Comparison of ENCODE assay signal across 8 cellular contexts in the genomic region with DNA sequence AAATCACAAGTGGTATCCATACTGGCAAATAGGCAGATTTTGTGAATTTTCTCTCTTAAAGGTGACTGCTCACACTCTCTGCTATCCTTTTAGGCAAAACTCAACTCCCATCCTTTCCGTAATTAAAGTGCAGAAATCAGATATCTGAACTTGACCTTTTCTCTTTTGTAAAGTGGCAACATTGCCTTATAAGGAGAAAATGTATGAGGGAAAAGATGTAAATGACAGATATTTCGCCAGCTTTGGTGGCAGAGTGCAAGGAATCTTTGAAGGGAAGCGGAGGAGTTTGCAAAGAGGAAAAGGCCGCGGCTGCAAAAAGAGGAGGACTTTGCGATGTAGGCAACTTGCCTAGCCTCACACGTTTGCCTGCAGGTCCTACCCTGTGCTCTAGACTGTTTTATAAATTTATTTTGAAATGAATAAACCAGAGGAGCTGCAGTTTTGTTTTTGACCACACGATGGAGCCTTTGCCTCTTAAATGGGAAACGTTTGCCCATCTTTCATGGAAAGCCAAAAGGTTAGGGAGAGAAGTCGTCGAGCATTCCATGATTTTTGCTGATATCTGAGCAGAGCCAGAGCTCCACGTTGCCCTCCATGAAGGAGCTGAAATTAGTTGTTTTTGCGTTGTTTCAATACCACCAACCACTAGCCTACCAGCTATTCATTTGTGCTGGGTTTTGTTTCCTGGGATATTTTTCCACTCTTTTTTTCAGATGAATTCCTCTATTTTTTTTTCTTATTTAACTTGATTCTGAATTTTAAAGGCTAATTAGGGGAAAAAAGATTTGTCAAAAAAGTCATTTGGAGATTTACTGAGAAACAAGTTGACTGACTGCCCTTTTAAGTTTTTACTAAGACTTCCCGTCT.
A peak's percentile ranks its signal among the peaks of the same experiment; 100 is the strongest.
DNase-seq lines count a peak whose midpoint lies in the region; ATAC-seq and TF ChIP-seq lines count a peak whose summit lies in the region.

No MANE protein-coding gene starts in this region.

- DNase-seq in right atrium auricular region (ENCODE audit: low spot score) (no peak), Right ventricle myocardium inferior (ENCODE audit: missing footprints) (no peak), NCI-H1048 (lab: John Stamatoyannopoulos, UW) (peak; percentile 18), SK-MEL-5 (ENCODE audit: low read depth, low spot score) (peak; percentile 77), fibroblast of lung (ENCODE audit: low read depth in 2 of 2) (peak; percentile 22 to 52), trophoblast cell (peak; percentile 54 to 89)
- DNase-seq in activated effector memory CD4-positive, alpha-beta T cell treated with anti-CD3 and anti-CD28 coated beads, Interleukin-2, amount 50 U/mL, for 16 hours: no peak

- no CpG with 5 or more reads among the region's 14 CpGs for WGBS in trophoblast cell (ENCODE audit: extremely low coverage, insufficient coverage, insufficient read length)

- H3K4me3 ChIP-seq in right atrium auricular region (no peak overlapping the region), fibroblast of lung (replicated peaks in 1 of 4; ENCODE audit: control extremely low read depth in 1 of 4, insufficient read depth in 1 of 4, low read depth in 3 of 4, low read length in 4 of 4) (no peak overlapping the region), trophoblast cell (ENCODE audit: low read depth, low read length) (no peak overlapping the region)

- no peak overlapping the region for H4K12ac ChIP-seq in trophoblast cell (ENCODE audit: low read depth, low read length)

- no peak overlapping the region for H2BK12ac ChIP-seq in trophoblast cell (ENCODE audit: low read length)

- H2BK120ac ChIP-seq in trophoblast cell (ENCODE audit: insufficient read depth, low read length, poor library complexity): no peak overlapping the region

- TF ChIP-seq CTCF in right atrium auricular region (IDR thresholded peaks at IDR 0.05): peak; percentile 79 to 84
- peak; percentile 78 to 87 for TF ChIP-seq CTCF in fibroblast of lung (conservative IDR thresholded peaks at IDR 0.05 in 1 of 2, IDR thresholded peaks at IDR 0.05 in 1 of 2; ENCODE audit: low read depth in 1 of 2, low read length in 2 of 2)

- H3K18ac ChIP-seq in trophoblast cell (ENCODE audit: low read length): no peak overlapping the region

- ATAC-seq in Right ventricle myocardium inferior: no peak
- no peak for ATAC-seq in GM21447 (IDR thresholded peaks at IDR 0.05; ENCODE audit: unreplicated experiment)

- no peak overlapping the region for H4K91ac ChIP-seq in trophoblast cell (ENCODE audit: low read depth, low read length)

- no peak overlapping the region for H3K23ac ChIP-seq in trophoblast cell (ENCODE audit: low read length)

- no peak overlapping the region for H3K4ac ChIP-seq in trophoblast cell (ENCODE audit: low read depth, low read length)

- H2AFZ ChIP-seq in fibroblast of lung (ENCODE audit: low read length): no peak overlapping the region
- H2AFZ ChIP-seq in trophoblast cell (ENCODE audit: insufficient read depth, low read length, poor library complexity): no peak overlapping the region

- no peaks in the 10 kb centered on the region for H3K9me3 ChIP-seq in right atrium auricular region
- no peaks in the 10 kb centered on the region for H3K9me3 ChIP-seq in fibroblast of lung (ENCODE audit: control insufficient read depth, insufficient read depth, low read depth, low read length)
- peaks cover 7% of the 10 kb centered on the region for H3K9me3 ChIP-seq in trophoblast cell (ENCODE audit: insufficient read depth, low read depth, low read length)

- H3K79me2 ChIP-seq in fibroblast of lung (ENCODE audit: control insufficient read depth, insufficient read depth, low read length) (no peaks in the 10 kb centered on the region), trophoblast cell (ENCODE audit: control insufficient read depth, insufficient read depth, low read length, poor library complexity) (no peaks in the 10 kb centered on the region)

- no peak overlapping the region for H2BK5ac ChIP-seq in trophoblast cell (ENCODE audit: low read depth, low read length, poor library complexity)

- H3K9ac ChIP-seq in fibroblast of lung (ENCODE audit: insufficient read depth, low read length) (no peak overlapping the region), trophoblast cell (ENCODE audit: low read length) (no peak overlapping the region)

- H3K27ac ChIP-seq in right atrium auricular region (no peak overlapping the region), fibroblast of lung (ENCODE audit: insufficient read depth, low read length) (no peak overlapping the region), trophoblast cell (ENCODE audit: low read depth, low read length) (no peak overlapping the region)

- H3K79me1 ChIP-seq in trophoblast cell (ENCODE audit: low read length): no peaks in the 10 kb centered on the region

- H3K4me2 ChIP-seq in fibroblast of lung (ENCODE audit: extremely low read depth, insufficient read depth, low read length) (no peak overlapping the region), trophoblast cell (ENCODE audit: low read length) (no peak overlapping the region)

- no peak overlapping the region for H3K14ac ChIP-seq in trophoblast cell (ENCODE audit: low read length)

- in situ Hi-C loops in SK-MEL-5 (cut with HindIII; ENCODE audit: low pct_unique_long_range_greater_than_20kb, low sequenced_read_pairs): no loop called here

- no peak overlapping the region for H4K8ac ChIP-seq in trophoblast cell (ENCODE audit: low read depth, low read length)

- intact Hi-C loops in Right ventricle myocardium inferior (cut with DNase I): no loop called here

- H3K4me1 ChIP-seq in right atrium auricular region (no peaks in the 10 kb centered on the region), fibroblast of lung (ENCODE audit: control insufficient read depth, extremely low read depth, insufficient read depth, low read length) (peaks cover 2% of the 10 kb centered on the region), trophoblast cell (ENCODE audit: control insufficient read depth in 1 of 2, insufficient read depth in 2 of 2, low read length in 2 of 2) (peaks cover 2 to 3% of the 10 kb centered on the region in 2 experiments)

- H3K36me3 ChIP-seq in right atrium auricular region (no peaks in the 10 kb centered on the region), fibroblast of lung (ENCODE audit: control insufficient read depth, insufficient read depth, low read length) (no peaks in the 10 kb centered on the region), trophoblast cell (ENCODE audit: control insufficient read depth in 1 of 2, insufficient read depth in 2 of 2, low read length in 2 of 2) (no peaks in the 10 kb centered on the region)

- no peaks in the 10 kb centered on the region for H4K20me1 ChIP-seq in fibroblast of lung (ENCODE audit: control insufficient read depth, extremely low read depth, insufficient read depth, low read length)

- H3K27me3 ChIP-seq in right atrium auricular region: peaks cover 0 to 7% of the 10 kb centered on the region in 2 donors
- no peaks in the 10 kb centered on the region for H3K27me3 ChIP-seq in fibroblast of lung (ENCODE audit: control insufficient read depth, insufficient read depth, low read length)
- H3K27me3 ChIP-seq in trophoblast cell (ENCODE audit: insufficient read depth, low read length): peaks cover 20% of the 10 kb centered on the region

- no peak overlapping the region for H2AK5ac ChIP-seq in trophoblast cell (ENCODE audit: low read length)

Comparison
In these comparisons a context has a peak if more than half of its experiments do, and no peak if none do; other contexts are left out.
1. DNase-seq: peak in NCI-H1048 (single experiment), SK-MEL-5 (single experiment), fibroblast of lung (2 of 2) and trophoblast cell (2 of 2); none in right atrium auricular region (single experiment), Right ventricle myocardium inferior (single experiment) and activated effector memory CD4-positive, alpha-beta T cell treated with anti-CD3 and anti-CD28 coated beads, Interleukin-2, amount 50 U/mL, for 16 hours (single experiment).